Comparison of ENCODE assay signal across 1 cellular context in the genomic region with DNA sequence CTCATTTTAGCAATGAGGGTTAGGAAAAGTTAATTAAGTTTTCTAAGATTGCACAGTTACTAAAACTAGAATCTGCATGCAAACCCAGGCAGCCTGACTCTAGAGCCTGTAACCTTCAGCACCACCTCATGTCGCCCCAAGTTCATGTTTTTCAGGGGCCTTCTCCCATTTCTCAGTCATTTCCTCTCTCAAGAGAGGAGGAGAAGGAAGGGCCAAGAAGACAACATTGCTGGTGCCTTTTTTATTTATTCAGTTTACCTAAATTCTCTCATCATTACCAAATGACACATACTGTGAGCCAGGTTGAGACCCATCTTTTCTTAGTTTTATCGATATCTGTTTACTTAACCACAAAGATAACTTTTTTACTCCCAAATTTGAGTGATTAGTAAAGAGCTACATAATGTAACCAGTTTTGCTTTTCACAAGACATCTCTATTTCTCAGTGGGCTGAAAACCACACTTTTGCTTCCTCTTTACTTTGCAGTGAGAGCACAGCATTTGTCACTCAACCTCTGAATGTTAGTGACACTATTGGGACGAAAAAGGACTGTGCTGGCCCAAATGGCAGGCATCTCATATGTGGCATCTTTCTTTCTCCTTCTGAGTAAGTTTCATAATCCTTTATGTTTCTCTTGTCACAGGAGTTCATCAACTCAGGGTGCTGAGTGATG.
TF ChIP-seq lines count a peak whose summit lies in the region.

A gene with protein sequence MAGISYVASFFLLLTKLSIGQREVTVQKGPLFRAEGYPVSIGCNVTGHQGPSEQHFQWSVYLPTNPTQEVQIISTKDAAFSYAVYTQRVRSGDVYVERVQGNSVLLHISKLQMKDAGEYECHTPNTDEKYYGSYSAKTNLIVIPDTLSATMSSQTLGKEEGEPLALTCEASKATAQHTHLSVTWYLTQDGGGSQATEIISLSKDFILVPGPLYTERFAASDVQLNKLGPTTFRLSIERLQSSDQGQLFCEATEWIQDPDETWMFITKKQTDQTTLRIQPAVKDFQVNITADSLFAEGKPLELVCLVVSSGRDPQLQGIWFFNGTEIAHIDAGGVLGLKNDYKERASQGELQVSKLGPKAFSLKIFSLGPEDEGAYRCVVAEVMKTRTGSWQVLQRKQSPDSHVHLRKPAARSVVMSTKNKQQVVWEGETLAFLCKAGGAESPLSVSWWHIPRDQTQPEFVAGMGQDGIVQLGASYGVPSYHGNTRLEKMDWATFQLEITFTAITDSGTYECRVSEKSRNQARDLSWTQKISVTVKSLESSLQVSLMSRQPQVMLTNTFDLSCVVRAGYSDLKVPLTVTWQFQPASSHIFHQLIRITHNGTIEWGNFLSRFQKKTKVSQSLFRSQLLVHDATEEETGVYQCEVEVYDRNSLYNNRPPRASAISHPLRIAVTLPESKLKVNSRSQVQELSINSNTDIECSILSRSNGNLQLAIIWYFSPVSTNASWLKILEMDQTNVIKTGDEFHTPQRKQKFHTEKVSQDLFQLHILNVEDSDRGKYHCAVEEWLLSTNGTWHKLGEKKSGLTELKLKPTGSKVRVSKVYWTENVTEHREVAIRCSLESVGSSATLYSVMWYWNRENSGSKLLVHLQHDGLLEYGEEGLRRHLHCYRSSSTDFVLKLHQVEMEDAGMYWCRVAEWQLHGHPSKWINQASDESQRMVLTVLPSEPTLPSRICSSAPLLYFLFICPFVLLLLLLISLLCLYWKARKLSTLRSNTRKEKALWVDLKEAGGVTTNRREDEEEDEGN (plus strand): TSS at position 507 of the 674 bp plus-strand sequence. CDS start 58 bp downstream, at position 565.

TF ChIP-seq in GM12878, 131 proteins besides CTCF, POLR2A, EP300 and RAD21 (continued from another document and continues in another):
- TF ChIP-seq SMAD1 (IDR thresholded peaks at IDR 0.05; ENCODE audit: low read depth, partially characterized antibody) (peak; percentile 38), RCOR1 (conservative IDR thresholded peaks at IDR 0.05; ENCODE audit: low read depth, low read length) (no peak), MEF2A (IDR thresholded peaks at IDR 0.05; ENCODE audit: insufficient read depth, low read depth, low read length) (peak; percentile 48; the same call in 1 of the 2 replicates), MTA2 (IDR thresholded peaks at IDR 0.05; ENCODE audit: low read depth) (peak; percentile 90), STAT1 (conservative IDR thresholded peaks at IDR 0.05) (no peak), RELA (IDR thresholded peaks at IDR 0.05; ENCODE audit: borderline replicate concordance, partially characterized antibody) (no peak), ZNF24 (IDR thresholded peaks at IDR 0.05) (no peak; the same call in 1 of the 2 replicates), SREBF2 (IDR thresholded peaks at IDR 0.05; ENCODE audit: low read length) (no peak), HDAC6 (IDR thresholded peaks at IDR 0.05; ENCODE audit: unreplicated experiment) (no peak), RFX5 (IDR thresholded peaks at IDR 0.05; ENCODE audit: low read depth, low read length) (no peak), CBFB (IDR thresholded peaks at IDR 0.05; ENCODE audit: low read depth) (peak; percentile 78), PAX5 (IDR thresholded peaks at IDR 0.05; ENCODE audit: borderline replicate concordance, low read depth, low read length) (0 out of 2 replicates have a peak, but pooled peaks have one; percentile 31), ESRRA (IDR thresholded peaks at IDR 0.05; ENCODE audit: low read length) (no peak), SP1 (IDR thresholded peaks at IDR 0.05; ENCODE audit: low read depth, low read length) (no peak), TBL1XR1 (IDR thresholded peaks at IDR 0.05; ENCODE audit: low read depth, low read length) (no peak), HCFC1 (IDR thresholded peaks at IDR 0.05; ENCODE audit: low read length) (no peak), ZBED1 (IDR thresholded peaks at IDR 0.05; ENCODE audit: borderline replicate concordance) (0 out of 2 replicates have a peak, but pooled peaks have one; percentile 25), PML (IDR thresholded peaks at IDR 0.05; ENCODE audit: low read length) (no peak), SIN3A (IDR thresholded peaks at IDR 0.05; ENCODE audit: low read depth, low read length) (no peak), RUNX3 (IDR thresholded peaks at IDR 0.05; ENCODE audit: low read length) (peak; percentile 97), WRNIP1 (IDR thresholded peaks at IDR 0.05; ENCODE audit: borderline replicate concordance, low read depth, low read length) (no peak), STAT3 (IDR thresholded peaks at IDR 0.05; ENCODE audit: low read depth, low read length) (0 out of 2 replicates have a peak, but pooled peaks have one; percentile 76), BCL11A (IDR thresholded peaks at IDR 0.05; ENCODE audit: low read depth, low read length) (peak; percentile 75), NBN (IDR thresholded peaks at IDR 0.05) (0 out of 2 replicates have a peak, but pooled peaks have one; percentile 60)
- TF ChIP-seq, protein P1, sequence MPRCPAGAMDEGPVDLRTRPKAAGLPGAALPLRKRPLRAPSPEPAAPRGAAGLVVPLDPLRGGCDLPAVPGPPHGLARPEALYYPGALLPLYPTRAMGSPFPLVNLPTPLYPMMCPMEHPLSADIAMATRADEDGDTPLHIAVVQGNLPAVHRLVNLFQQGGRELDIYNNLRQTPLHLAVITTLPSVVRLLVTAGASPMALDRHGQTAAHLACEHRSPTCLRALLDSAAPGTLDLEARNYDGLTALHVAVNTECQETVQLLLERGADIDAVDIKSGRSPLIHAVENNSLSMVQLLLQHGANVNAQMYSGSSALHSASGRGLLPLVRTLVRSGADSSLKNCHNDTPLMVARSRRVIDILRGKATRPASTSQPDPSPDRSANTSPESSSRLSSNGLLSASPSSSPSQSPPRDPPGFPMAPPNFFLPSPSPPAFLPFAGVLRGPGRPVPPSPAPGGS (IDR thresholded peaks at IDR 0.05; ENCODE audit: borderline replicate concordance, insufficient read depth, low read depth, low read length, poor library complexity, severe bottlenecking): peak; percentile 58
- TF ChIP-seq, protein P2, sequence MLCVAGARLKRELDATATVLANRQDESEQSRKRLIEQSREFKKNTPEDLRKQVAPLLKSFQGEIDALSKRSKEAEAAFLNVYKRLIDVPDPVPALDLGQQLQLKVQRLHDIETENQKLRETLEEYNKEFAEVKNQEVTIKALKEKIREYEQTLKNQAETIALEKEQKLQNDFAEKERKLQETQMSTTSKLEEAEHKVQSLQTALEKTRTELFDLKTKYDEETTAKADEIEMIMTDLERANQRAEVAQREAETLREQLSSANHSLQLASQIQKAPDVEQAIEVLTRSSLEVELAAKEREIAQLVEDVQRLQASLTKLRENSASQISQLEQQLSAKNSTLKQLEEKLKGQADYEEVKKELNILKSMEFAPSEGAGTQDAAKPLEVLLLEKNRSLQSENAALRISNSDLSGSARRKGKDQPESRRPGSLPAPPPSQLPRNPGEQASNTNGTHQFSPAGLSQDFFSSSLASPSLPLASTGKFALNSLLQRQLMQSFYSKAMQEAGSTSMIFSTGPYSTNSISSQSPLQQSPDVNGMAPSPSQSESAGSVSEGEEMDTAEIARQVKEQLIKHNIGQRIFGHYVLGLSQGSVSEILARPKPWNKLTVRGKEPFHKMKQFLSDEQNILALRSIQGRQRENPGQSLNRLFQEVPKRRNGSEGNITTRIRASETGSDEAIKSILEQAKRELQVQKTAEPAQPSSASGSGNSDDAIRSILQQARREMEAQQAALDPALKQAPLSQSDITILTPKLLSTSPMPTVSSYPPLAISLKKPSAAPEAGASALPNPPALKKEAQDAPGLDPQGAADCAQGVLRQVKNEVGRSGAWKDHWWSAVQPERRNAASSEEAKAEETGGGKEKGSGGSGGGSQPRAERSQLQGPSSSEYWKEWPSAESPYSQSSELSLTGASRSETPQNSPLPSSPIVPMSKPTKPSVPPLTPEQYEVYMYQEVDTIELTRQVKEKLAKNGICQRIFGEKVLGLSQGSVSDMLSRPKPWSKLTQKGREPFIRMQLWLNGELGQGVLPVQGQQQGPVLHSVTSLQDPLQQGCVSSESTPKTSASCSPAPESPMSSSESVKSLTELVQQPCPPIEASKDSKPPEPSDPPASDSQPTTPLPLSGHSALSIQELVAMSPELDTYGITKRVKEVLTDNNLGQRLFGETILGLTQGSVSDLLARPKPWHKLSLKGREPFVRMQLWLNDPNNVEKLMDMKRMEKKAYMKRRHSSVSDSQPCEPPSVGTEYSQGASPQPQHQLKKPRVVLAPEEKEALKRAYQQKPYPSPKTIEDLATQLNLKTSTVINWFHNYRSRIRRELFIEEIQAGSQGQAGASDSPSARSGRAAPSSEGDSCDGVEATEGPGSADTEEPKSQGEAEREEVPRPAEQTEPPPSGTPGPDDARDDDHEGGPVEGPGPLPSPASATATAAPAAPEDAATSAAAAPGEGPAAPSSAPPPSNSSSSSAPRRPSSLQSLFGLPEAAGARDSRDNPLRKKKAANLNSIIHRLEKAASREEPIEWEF (IDR thresholded peaks at IDR 0.05; ENCODE audit: insufficient replicate concordance, low read depth, low read length): peak; percentile 87
- TF ChIP-seq, protein P3, sequence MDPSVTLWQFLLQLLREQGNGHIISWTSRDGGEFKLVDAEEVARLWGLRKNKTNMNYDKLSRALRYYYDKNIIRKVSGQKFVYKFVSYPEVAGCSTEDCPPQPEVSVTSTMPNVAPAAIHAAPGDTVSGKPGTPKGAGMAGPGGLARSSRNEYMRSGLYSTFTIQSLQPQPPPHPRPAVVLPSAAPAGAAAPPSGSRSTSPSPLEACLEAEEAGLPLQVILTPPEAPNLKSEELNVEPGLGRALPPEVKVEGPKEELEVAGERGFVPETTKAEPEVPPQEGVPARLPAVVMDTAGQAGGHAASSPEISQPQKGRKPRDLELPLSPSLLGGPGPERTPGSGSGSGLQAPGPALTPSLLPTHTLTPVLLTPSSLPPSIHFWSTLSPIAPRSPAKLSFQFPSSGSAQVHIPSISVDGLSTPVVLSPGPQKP (IDR thresholded peaks at IDR 0.05; ENCODE audit: low read depth, low read length): no peak
- TF ChIP-seq, protein P4, sequence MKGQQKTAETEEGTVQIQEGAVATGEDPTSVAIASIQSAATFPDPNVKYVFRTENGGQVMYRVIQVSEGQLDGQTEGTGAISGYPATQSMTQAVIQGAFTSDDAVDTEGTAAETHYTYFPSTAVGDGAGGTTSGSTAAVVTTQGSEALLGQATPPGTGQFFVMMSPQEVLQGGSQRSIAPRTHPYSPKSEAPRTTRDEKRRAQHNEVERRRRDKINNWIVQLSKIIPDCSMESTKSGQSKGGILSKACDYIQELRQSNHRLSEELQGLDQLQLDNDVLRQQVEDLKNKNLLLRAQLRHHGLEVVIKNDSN (IDR thresholded peaks at IDR 0.05; ENCODE audit: borderline replicate concordance, extremely low read length, insufficient read depth, low read depth, low read length): no peak
- TF ChIP-seq, protein P5, sequence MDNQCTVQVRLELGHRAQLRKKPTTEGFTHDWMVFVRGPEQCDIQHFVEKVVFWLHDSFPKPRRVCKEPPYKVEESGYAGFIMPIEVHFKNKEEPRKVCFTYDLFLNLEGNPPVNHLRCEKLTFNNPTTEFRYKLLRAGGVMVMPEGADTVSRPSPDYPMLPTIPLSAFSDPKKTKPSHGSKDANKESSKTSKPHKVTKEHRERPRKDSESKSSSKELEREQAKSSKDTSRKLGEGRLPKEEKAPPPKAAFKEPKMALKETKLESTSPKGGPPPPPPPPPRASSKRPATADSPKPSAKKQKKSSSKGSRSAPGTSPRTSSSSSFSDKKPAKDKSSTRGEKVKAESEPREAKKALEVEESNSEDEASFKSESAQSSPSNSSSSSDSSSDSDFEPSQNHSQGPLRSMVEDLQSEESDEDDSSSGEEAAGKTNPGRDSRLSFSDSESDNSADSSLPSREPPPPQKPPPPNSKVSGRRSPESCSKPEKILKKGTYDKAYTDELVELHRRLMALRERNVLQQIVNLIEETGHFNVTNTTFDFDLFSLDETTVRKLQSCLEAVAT (IDR thresholded peaks at IDR 0.05): peak; percentile 37; the same call in 1 of the 2 replicates
- TF ChIP-seq, protein P6, sequence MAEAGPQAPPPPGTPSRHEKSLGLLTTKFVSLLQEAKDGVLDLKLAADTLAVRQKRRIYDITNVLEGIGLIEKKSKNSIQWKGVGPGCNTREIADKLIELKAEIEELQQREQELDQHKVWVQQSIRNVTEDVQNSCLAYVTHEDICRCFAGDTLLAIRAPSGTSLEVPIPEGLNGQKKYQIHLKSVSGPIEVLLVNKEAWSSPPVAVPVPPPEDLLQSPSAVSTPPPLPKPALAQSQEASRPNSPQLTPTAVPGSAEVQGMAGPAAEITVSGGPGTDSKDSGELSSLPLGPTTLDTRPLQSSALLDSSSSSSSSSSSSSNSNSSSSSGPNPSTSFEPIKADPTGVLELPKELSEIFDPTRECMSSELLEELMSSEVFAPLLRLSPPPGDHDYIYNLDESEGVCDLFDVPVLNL (IDR thresholded peaks at IDR 0.05; ENCODE audit: low read depth, low read length): no peak
- TF ChIP-seq, protein P7, sequence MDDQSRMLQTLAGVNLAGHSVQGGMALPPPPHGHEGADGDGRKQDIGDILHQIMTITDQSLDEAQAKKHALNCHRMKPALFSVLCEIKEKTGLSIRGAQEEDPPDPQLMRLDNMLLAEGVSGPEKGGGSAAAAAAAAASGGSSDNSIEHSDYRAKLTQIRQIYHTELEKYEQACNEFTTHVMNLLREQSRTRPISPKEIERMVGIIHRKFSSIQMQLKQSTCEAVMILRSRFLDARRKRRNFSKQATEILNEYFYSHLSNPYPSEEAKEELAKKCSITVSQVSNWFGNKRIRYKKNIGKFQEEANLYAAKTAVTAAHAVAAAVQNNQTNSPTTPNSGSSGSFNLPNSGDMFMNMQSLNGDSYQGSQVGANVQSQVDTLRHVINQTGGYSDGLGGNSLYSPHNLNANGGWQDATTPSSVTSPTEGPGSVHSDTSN (IDR thresholded peaks at IDR 0.05; ENCODE audit: insufficient replicate concordance, low read depth, low read length): peak; percentile 83
- TF ChIP-seq, protein P8, sequence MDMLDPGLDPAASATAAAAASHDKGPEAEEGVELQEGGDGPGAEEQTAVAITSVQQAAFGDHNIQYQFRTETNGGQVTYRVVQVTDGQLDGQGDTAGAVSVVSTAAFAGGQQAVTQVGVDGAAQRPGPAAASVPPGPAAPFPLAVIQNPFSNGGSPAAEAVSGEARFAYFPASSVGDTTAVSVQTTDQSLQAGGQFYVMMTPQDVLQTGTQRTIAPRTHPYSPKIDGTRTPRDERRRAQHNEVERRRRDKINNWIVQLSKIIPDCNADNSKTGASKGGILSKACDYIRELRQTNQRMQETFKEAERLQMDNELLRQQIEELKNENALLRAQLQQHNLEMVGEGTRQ (IDR thresholded peaks at IDR 0.05; ENCODE audit: borderline replicate concordance, low read depth, low read length): no peak
